ENCODE assay signal across 1 cellular context in the genomic region with DNA sequence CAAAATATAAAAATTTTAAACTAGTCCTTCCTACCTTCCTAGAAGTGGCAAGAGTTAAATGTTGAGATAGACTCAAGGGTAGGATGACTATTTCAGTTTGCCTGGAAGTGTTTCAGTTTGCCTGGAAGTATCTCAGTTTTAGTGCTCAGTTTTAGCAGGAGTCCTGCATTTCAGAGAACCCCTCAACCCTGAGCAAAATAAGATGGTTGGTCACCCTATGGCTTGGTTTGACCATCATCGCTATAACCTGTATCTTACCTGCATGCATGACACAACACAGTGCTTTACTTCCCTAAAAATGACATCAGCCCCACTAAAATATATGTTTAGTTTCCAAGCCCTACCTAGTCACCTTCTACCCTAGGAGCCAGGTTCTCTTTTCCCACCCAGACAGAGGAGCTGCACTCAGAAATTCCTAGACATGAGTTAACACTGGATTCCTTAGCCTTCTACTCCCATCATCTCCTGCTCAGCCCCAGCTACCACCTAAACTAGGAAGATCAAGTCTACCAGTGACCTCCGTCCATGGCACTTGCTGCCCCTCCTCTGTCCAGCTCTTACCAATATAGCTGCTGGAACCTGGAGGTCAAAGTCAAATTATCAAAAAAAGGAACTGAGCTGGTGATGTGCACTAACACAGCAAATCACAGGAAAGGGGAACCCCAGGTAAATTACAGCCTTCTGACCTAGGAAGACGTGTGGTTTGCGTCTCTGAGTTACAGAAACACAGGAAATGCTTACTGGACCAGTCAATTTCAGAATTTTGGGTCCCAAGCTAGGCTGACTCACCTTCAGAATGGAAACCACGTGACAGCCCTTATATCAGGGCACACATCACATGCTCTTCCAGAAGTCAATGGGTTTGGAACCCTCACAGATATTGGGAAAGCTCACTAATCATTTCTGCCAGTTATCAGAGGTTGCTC.
A peak's percentile ranks its signal among the peaks of the same experiment; 100 is the strongest.
TF ChIP-seq lines count a peak whose summit lies in the region.

No MANE protein-coding gene starts in this region.

TF ChIP-seq in GM12878, 131 proteins besides CTCF, POLR2A, EP300 and RAD21 (continued from another document and continues in another):
- TF ChIP-seq, protein P1, sequence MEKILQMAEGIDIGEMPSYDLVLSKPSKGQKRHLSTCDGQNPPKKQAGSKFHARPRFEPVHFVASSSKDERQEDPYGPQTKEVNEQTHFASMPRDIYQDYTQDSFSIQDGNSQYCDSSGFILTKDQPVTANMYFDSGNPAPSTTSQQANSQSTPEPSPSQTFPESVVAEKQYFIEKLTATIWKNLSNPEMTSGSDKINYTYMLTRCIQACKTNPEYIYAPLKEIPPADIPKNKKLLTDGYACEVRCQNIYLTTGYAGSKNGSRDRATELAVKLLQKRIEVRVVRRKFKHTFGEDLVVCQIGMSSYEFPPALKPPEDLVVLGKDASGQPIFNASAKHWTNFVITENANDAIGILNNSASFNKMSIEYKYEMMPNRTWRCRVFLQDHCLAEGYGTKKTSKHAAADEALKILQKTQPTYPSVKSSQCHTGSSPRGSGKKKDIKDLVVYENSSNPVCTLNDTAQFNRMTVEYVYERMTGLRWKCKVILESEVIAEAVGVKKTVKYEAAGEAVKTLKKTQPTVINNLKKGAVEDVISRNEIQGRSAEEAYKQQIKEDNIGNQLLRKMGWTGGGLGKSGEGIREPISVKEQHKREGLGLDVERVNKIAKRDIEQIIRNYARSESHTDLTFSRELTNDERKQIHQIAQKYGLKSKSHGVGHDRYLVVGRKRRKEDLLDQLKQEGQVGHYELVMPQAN (conservative IDR thresholded peaks at IDR 0.05) = no peak
- TF ChIP-seq NBN (IDR thresholded peaks at IDR 0.05) (peak; percentile 87), NFXL1 (IDR thresholded peaks at IDR 0.05; ENCODE audit: borderline replicate concordance) (no peak), STAT1 (conservative IDR thresholded peaks at IDR 0.05) (no peak), PML (IDR thresholded peaks at IDR 0.05; ENCODE audit: low read length) (0 out of 2 replicates have a peak, but pooled peaks have one; percentile 27), NR2C1 (IDR thresholded peaks at IDR 0.05) (no peak; the same call in 1 of the 2 replicates), IKZF2 (IDR thresholded peaks at IDR 0.05) (peak; percentile 93 to 96), CBX3 (IDR thresholded peaks at IDR 0.05; ENCODE audit: borderline replicate concordance, low read depth) (no peak), POU2F2 (IDR thresholded peaks at IDR 0.05; ENCODE audit: borderline replicate concordance, low read depth, low read length) (peak; percentile 67; the same call in 1 of the 3 replicates), SPI1 (IDR thresholded peaks at IDR 0.05; ENCODE audit: borderline replicate concordance, insufficient read depth, low read depth, low read length) (peak; percentile 97), MEF2B (IDR thresholded peaks at IDR 0.05; ENCODE audit: partially characterized antibody, poor library complexity, severe bottlenecking) (peak; percentile 65), ESRRA (IDR thresholded peaks at IDR 0.05; ENCODE audit: low read length) (no peak), ASH2L (IDR thresholded peaks at IDR 0.05; ENCODE audit: borderline replicate concordance, low read depth) (no peak), SMARCA5 (IDR thresholded peaks at IDR 0.05) (no peak), ATF7 (IDR thresholded peaks at IDR 0.05; ENCODE audit: low read depth) (peak; percentile 92), SP1 (IDR thresholded peaks at IDR 0.05; ENCODE audit: low read depth, low read length) (peak; percentile 28), POLR2AphosphoS2 (IDR thresholded peaks at IDR 0.05; ENCODE audit: low read depth, low read length) (no peak), SUPT20H (IDR thresholded peaks at IDR 0.05; ENCODE audit: borderline replicate concordance, control insufficient read depth, low read depth, low read length) (no peak), ZZZ3 (IDR thresholded peaks at IDR 0.05; ENCODE audit: control insufficient read depth, insufficient read length, low read depth) (no peak), TCF3 (IDR thresholded peaks at IDR 0.05; ENCODE audit: borderline replicate concordance, insufficient read depth, low read depth, low read length) (0 out of 2 replicates have a peak, but pooled peaks have one; percentile 29), NRF1 (conservative IDR thresholded peaks at IDR 0.05; ENCODE audit: low read depth, low read length) (no peak), POLR2AphosphoS5 (IDR thresholded peaks at IDR 0.05; ENCODE audit: low read length) (no peak), SUZ12 (IDR thresholded peaks at IDR 0.05; ENCODE audit: unreplicated experiment) (no peak), CREM (IDR thresholded peaks at IDR 0.05; ENCODE audit: low read depth) (peak; percentile 77; the same call in 1 of the 2 replicates), NR2F1 (conservative IDR thresholded peaks at IDR 0.05) (peak; percentile 97), MEF2A (IDR thresholded peaks at IDR 0.05; ENCODE audit: insufficient read depth, low read depth, low read length) (no peak), HDAC2 (IDR thresholded peaks at IDR 0.05) (no peak)
- TF ChIP-seq, protein P2, sequence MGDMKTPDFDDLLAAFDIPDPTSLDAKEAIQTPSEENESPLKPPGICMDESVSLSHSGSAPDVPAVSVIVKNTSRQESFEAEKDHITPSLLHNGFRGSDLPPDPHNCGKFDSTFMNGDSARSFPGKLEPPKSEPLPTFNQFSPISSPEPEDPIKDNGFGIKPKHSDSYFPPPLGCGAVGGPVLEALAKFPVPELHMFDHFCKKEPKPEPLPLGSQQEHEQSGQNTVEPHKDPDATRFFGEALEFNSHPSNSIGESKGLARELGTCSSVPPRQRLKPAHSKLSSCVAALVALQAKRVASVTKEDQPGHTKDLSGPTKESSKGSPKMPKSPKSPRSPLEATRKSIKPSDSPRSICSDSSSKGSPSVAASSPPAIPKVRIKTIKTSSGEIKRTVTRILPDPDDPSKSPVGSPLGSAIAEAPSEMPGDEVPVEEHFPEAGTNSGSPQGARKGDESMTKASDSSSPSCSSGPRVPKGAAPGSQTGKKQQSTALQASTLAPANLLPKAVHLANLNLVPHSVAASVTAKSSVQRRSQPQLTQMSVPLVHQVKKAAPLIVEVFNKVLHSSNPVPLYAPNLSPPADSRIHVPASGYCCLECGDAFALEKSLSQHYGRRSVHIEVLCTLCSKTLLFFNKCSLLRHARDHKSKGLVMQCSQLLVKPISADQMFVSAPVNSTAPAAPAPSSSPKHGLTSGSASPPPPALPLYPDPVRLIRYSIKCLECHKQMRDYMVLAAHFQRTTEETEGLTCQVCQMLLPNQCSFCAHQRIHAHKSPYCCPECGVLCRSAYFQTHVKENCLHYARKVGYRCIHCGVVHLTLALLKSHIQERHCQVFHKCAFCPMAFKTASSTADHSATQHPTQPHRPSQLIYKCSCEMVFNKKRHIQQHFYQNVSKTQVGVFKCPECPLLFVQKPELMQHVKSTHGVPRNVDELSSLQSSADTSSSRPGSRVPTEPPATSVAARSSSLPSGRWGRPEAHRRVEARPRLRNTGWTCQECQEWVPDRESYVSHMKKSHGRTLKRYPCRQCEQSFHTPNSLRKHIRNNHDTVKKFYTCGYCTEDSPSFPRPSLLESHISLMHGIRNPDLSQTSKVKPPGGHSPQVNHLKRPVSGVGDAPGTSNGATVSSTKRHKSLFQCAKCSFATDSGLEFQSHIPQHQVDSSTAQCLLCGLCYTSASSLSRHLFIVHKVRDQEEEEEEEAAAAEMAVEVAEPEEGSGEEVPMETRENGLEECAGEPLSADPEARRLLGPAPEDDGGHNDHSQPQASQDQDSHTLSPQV (IDR thresholded peaks at IDR 0.05) = 0 out of 2 replicates have a peak, but pooled peaks have one; percentile 7
- TF ChIP-seq, protein P3, sequence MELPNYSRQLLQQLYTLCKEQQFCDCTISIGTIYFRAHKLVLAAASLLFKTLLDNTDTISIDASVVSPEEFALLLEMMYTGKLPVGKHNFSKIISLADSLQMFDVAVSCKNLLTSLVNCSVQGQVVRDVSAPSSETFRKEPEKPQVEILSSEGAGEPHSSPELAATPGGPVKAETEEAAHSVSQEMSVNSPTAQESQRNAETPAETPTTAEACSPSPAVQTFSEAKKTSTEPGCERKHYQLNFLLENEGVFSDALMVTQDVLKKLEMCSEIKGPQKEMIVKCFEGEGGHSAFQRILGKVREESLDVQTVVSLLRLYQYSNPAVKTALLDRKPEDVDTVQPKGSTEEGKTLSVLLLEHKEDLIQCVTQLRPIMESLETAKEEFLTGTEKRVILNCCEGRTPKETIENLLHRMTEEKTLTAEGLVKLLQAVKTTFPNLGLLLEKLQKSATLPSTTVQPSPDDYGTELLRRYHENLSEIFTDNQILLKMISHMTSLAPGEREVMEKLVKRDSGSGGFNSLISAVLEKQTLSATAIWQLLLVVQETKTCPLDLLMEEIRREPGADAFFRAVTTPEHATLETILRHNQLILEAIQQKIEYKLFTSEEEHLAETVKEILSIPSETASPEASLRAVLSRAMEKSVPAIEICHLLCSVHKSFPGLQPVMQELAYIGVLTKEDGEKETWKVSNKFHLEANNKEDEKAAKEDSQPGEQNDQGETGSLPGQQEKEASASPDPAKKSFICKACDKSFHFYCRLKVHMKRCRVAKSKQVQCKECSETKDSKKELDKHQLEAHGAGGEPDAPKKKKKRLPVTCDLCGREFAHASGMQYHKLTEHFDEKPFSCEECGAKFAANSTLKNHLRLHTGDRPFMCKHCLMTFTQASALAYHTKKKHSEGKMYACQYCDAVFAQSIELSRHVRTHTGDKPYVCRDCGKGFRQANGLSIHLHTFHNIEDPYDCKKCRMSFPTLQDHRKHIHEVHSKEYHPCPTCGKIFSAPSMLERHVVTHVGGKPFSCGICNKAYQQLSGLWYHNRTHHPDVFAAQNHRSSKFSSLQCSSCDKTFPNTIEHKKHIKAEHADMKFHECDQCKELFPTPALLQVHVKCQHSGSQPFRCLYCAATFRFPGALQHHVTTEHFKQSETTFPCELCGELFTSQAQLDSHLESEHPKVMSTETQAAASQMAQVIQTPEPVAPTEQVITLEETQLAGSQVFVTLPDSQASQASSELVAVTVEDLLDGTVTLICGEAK (IDR thresholded peaks at IDR 0.05; ENCODE audit: borderline replicate concordance) = no peak
- TF ChIP-seq, protein P4, sequence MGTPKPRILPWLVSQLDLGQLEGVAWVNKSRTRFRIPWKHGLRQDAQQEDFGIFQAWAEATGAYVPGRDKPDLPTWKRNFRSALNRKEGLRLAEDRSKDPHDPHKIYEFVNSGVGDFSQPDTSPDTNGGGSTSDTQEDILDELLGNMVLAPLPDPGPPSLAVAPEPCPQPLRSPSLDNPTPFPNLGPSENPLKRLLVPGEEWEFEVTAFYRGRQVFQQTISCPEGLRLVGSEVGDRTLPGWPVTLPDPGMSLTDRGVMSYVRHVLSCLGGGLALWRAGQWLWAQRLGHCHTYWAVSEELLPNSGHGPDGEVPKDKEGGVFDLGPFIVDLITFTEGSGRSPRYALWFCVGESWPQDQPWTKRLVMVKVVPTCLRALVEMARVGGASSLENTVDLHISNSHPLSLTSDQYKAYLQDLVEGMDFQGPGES (IDR thresholded peaks at IDR 0.05) = no peak
- TF ChIP-seq, protein P5, sequence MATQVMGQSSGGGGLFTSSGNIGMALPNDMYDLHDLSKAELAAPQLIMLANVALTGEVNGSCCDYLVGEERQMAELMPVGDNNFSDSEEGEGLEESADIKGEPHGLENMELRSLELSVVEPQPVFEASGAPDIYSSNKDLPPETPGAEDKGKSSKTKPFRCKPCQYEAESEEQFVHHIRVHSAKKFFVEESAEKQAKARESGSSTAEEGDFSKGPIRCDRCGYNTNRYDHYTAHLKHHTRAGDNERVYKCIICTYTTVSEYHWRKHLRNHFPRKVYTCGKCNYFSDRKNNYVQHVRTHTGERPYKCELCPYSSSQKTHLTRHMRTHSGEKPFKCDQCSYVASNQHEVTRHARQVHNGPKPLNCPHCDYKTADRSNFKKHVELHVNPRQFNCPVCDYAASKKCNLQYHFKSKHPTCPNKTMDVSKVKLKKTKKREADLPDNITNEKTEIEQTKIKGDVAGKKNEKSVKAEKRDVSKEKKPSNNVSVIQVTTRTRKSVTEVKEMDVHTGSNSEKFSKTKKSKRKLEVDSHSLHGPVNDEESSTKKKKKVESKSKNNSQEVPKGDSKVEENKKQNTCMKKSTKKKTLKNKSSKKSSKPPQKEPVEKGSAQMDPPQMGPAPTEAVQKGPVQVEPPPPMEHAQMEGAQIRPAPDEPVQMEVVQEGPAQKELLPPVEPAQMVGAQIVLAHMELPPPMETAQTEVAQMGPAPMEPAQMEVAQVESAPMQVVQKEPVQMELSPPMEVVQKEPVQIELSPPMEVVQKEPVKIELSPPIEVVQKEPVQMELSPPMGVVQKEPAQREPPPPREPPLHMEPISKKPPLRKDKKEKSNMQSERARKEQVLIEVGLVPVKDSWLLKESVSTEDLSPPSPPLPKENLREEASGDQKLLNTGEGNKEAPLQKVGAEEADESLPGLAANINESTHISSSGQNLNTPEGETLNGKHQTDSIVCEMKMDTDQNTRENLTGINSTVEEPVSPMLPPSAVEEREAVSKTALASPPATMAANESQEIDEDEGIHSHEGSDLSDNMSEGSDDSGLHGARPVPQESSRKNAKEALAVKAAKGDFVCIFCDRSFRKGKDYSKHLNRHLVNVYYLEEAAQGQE (IDR thresholded peaks at IDR 0.05; ENCODE audit: low read depth, low read length) = no peak
- TF ChIP-seq, protein P6, sequence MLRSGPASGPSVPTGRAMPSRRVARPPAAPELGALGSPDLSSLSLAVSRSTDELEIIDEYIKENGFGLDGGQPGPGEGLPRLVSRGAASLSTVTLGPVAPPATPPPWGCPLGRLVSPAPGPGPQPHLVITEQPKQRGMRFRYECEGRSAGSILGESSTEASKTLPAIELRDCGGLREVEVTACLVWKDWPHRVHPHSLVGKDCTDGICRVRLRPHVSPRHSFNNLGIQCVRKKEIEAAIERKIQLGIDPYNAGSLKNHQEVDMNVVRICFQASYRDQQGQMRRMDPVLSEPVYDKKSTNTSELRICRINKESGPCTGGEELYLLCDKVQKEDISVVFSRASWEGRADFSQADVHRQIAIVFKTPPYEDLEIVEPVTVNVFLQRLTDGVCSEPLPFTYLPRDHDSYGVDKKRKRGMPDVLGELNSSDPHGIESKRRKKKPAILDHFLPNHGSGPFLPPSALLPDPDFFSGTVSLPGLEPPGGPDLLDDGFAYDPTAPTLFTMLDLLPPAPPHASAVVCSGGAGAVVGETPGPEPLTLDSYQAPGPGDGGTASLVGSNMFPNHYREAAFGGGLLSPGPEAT (IDR thresholded peaks at IDR 0.05; ENCODE audit: low read depth) = peak; percentile 98
- TF ChIP-seq, protein P7, sequence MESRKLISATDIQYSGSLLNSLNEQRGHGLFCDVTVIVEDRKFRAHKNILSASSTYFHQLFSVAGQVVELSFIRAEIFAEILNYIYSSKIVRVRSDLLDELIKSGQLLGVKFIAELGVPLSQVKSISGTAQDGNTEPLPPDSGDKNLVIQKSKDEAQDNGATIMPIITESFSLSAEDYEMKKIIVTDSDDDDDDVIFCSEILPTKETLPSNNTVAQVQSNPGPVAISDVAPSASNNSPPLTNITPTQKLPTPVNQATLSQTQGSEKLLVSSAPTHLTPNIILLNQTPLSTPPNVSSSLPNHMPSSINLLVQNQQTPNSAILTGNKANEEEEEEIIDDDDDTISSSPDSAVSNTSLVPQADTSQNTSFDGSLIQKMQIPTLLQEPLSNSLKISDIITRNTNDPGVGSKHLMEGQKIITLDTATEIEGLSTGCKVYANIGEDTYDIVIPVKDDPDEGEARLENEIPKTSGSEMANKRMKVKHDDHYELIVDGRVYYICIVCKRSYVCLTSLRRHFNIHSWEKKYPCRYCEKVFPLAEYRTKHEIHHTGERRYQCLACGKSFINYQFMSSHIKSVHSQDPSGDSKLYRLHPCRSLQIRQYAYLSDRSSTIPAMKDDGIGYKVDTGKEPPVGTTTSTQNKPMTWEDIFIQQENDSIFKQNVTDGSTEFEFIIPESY (IDR thresholded peaks at IDR 0.05) = no peak
